In the genomic region with DNA sequence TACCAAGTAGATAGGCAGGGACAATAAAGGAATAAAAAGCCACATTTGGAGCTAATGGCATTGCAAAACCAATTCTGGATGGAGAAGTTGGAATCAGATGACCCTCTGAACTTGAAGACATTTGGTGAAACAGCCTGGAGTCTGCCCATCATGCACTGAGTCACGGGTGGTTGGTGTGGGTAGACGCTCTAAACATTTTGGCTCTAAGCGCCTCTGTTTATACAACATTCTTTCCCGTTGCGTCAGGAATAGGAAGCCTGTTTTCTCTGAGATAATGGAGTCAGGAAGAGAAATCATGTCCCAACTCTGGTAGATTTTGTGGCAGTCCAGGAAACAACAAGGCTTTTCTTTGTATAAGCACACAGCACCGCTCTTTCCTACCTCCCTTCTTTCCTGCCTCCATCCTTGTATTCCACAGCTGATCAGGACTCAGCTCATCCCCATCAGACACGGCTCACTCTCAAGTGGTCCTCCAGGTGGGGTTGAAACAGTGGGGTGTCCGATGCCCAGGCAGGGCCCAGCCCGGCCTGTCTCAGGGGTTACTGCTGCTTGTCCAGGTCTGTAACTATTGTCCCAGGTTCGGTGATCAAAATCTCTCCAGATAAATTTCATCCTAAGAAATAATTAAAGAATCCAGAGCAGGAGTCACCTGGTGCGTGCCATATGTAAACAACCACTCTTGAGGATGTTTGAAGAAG, we compare ENCODE assay signal across 10 cellular contexts. TPM values are rescaled to one million over a fixed set of nuclear protein-coding genes. Genes with fewer than 3 reads are reported as not detected.
DNase-seq lines count a peak whose midpoint lies in the region; ATAC-seq, FAIRE-seq and TF ChIP-seq lines count a peak whose summit lies in the region.
"Had no signal": no experiment of that assay in that cellular context is flagged by ENCODE, and none has a peak within 500 bp of the region (broad histone marks: within the 10 kb centered on the region; RNA-seq: fewer than 3 reads in every experiment).

No MANE protein-coding gene starts in this region.

- no peaks in the 10 kb centered on the region for H3K9me3 ChIP-seq in kidney (ENCODE audit: control insufficient read depth in 1 of 2, low read length in 2 of 2)
- H3K9me3 ChIP-seq in subcutaneous abdominal adipose tissue (ENCODE audit: control insufficient read depth in 5 of 5, low read length in 5 of 5): no peaks in the 10 kb centered on the region

- H3K27me3 ChIP-seq in subcutaneous abdominal adipose tissue (ENCODE audit: control insufficient read depth in 5 of 5, insufficient read depth in 4 of 5, low read length in 5 of 5): no peaks in the 10 kb centered on the region

- no peaks in the 10 kb centered on the region for H3K9me3 Mint-ChIP-seq in activated CD4-positive, alpha-beta T cell treated with anti-CD3 and anti-CD28 coated beads for 36 hours (ENCODE audit: low read depth)
- H3K9me3 Mint-ChIP-seq in naive thymus-derived CD8-positive, alpha-beta T cell: no peaks in the 10 kb centered on the region
- H3K9me3 Mint-ChIP-seq: T-helper 1 cell treated with Interleukin-12 subunit alpha and Interleukin-12 subunit beta and Interleukin-4 antibody, amounts not matched to agents 30 μg/mL and 1 μg/mL, for 36 hours had no signal

- no peaks in the 10 kb centered on the region for H3K36me3 ChIP-seq in kidney (ENCODE audit: control insufficient read depth in 1 of 2, insufficient read depth in 2 of 2, low read length in 2 of 2)
- H3K36me3 ChIP-seq in subcutaneous abdominal adipose tissue (ENCODE audit: control insufficient read depth in 5 of 5, insufficient read depth in 5 of 5, low read length in 5 of 5): peaks cover 0 to 3% (median 0%) of the 10 kb centered on the region in 5 donors

- no peaks in the 10 kb centered on the region for H3K4me1 Mint-ChIP-seq in activated CD4-positive, alpha-beta T cell treated with anti-CD3 and anti-CD28 coated beads for 36 hours
- peaks cover 0 to 6% (median under 1%) of the 10 kb centered on the region in 4 donors for H3K4me1 Mint-ChIP-seq in naive thymus-derived CD8-positive, alpha-beta T cell

- H3K4me1 ChIP-seq in kidney (ENCODE audit: control insufficient read depth in 1 of 2, insufficient read depth in 1 of 2, low read depth in 1 of 2, low read length in 2 of 2): no peaks in the 10 kb centered on the region
- peaks cover 0 to 36% (median 4%) of the 10 kb centered on the region in 5 donors for H3K4me1 ChIP-seq in subcutaneous abdominal adipose tissue (ENCODE audit: control insufficient read depth in 5 of 5, insufficient read depth in 5 of 5, low read length in 5 of 5)

- no peak for ATAC-seq in GM18858 (IDR thresholded peaks at IDR 0.05; ENCODE audit: unreplicated experiment)
- ATAC-seq in activated CD4-positive, alpha-beta T cell treated with anti-CD3 and anti-CD28 coated beads for 36 hours: no peak
- ATAC-seq in naive thymus-derived CD8-positive, alpha-beta T cell: no peak

- no peak overlapping the region for H3K4me3 Mint-ChIP-seq in activated CD4-positive, alpha-beta T cell treated with anti-CD3 and anti-CD28 coated beads for 36 hours
- no peak overlapping the region for H3K4me3 Mint-ChIP-seq in naive thymus-derived CD8-positive, alpha-beta T cell
- H3K4me3 Mint-ChIP-seq: T-helper 1 cell treated with Interleukin-12 subunit alpha and Interleukin-12 subunit beta and Interleukin-4 antibody, amounts not matched to agents 30 μg/mL and 1 μg/mL, for 36 hours had no signal

- CTCF ChIA-PET in activated CD4-positive, alpha-beta T cell treated with anti-CD3 and anti-CD28 coated beads for 36 hours (lab: Charles Lee): no interaction called here

- POLR2A ChIA-PET in activated CD4-positive, alpha-beta T cell treated with anti-CD3 and anti-CD28 coated beads for 36 hours (lab: Charles Lee): no interaction called here
- POLR2A ChIA-PET in naive thymus-derived CD8-positive, alpha-beta T cell (lab: Charles Lee): interaction anchor here (0.5 kb wide), 1 partner anchor 11 kb away, joined by 3 read pairs; no protein-coding TSS in a partner anchor

- H3K27me3 Mint-ChIP-seq in activated CD4-positive, alpha-beta T cell treated with anti-CD3 and anti-CD28 coated beads for 36 hours: no peaks in the 10 kb centered on the region
- H3K27me3 Mint-ChIP-seq in naive thymus-derived CD8-positive, alpha-beta T cell: peaks cover 0 to 3% (median 1%) of the 10 kb centered on the region in 5 donors

- no peak for FAIRE-seq in kidney (lab: Jason Lieb, UNC)

- peak; percentile 88 for DNase-seq in HT1080 (ENCODE audit: low read depth)
- peak; percentile 96 for DNase-seq in cardiac fibroblast (ENCODE audit: low read depth in 2 of 2)
- no peak for DNase-seq in kidney
- DNase-seq in activated CD4-positive, alpha-beta T cell treated with anti-CD3 and anti-CD28 coated beads for 36 hours: no peak
- DNase-seq in naive thymus-derived CD8-positive, alpha-beta T cell: no peak
- DNase-seq in NCI-H524 (lab: John Stamatoyannopoulos, UW): no peak
- DNase-seq: effector CD8-positive, alpha-beta T cell had no signal

- peak overlapping the region; percentile 49 to 51 for H3K27ac ChIP-seq in kidney (ENCODE audit: low read depth in 2 of 2, low read length in 2 of 2)
- peak overlapping the region; percentile 75 for H3K27ac ChIP-seq in subcutaneous abdominal adipose tissue (ENCODE audit: low read depth, low read length)

- H3K36me3 Mint-ChIP-seq in activated CD4-positive, alpha-beta T cell treated with anti-CD3 and anti-CD28 coated beads for 36 hours (ENCODE audit: low read depth): peaks cover 1% of the 10 kb centered on the region
- H3K36me3 Mint-ChIP-seq in naive thymus-derived CD8-positive, alpha-beta T cell: peaks cover 0 to 4% (median 0%) of the 10 kb centered on the region in 3 donors

- no peak overlapping the region for H3K4me3 ChIP-seq in cardiac fibroblast (replicated peaks in 1 of 2; ENCODE audit: low read depth in 2 of 2, low read length in 2 of 2)
- no peak overlapping the region for H3K4me3 ChIP-seq in kidney (ENCODE audit: low read length in 2 of 2)
- H3K4me3 ChIP-seq in subcutaneous abdominal adipose tissue (ENCODE audit: low read depth in 1 of 5, low read length in 5 of 5): no peak overlapping the region

- no peak overlapping the region for H3K9ac ChIP-seq in kidney (ENCODE audit: low read length in 2 of 2)
- H3K9ac ChIP-seq in subcutaneous abdominal adipose tissue (ENCODE audit: low read length in 5 of 5): peak overlapping the region in 1 of 5 donors; percentile 46

- intact Hi-C loops in kidney (cut with DNase I): no loop called here
- intact Hi-C loops in activated CD4-positive, alpha-beta T cell treated with anti-CD3 and anti-CD28 coated beads for 36 hours (cut with DNase I, micrococcal nuclease): no loop called here

- no peak for TF ChIP-seq CTCF in cardiac fibroblast (IDR thresholded peaks at IDR 0.05; ENCODE audit: low read depth, low read length)
- no peak for TF ChIP-seq CTCF in kidney (IDR thresholded peaks at IDR 0.05; ENCODE audit: borderline replicate concordance, extremely low read depth, insufficient read depth)

- H3K27ac Mint-ChIP-seq in activated CD4-positive, alpha-beta T cell treated with anti-CD3 and anti-CD28 coated beads for 36 hours: no peak overlapping the region
- no peak overlapping the region for H3K27ac Mint-ChIP-seq in naive thymus-derived CD8-positive, alpha-beta T cell
- H3K27ac Mint-ChIP-seq: T-helper 1 cell treated with Interleukin-12 subunit alpha and Interleukin-12 subunit beta and Interleukin-4 antibody, amounts not matched to agents 30 μg/mL and 1 μg/mL, for 36 hours had no signal

RNA-seq across cellular contexts. Expression of a gene that starts 12.1 kb away (rescaled TPM):
- total RNA-seq in HT1080 (2014; rRNA removed; shearing (Covaris generic)): 0.07 and 0.19 TPM in 2 replicates
- polyA plus RNA-seq in HT1080 (2015; cell fraction: cytosol; rRNA removed): 0.14 TPM in 2 replicates
- polyA plus RNA-seq in HT1080 (2015; cell fraction: nucleus; rRNA removed): 0.17 and 0.23 TPM in 2 replicates
- 1.9 TPM for total RNA-seq in kidney
- not detected for polyA plus RNA-seq in kidney (ENCODE audit: insufficient read depth, low read depth, low replicate concordance)
- under 1 TPM; 0.30 to 0.41 TPM for total RNA-seq in activated CD4-positive, alpha-beta T cell treated with anti-CD3 and anti-CD28 coated beads for 36 hours
- total RNA-seq in naive thymus-derived CD8-positive, alpha-beta T cell: under 1 TPM; 0.33 to 0.42 TPM
- under 1 TPM; 0.11 to 0.38 (median 0.23) TPM for polyA plus RNA-seq in naive thymus-derived CD8-positive, alpha-beta T cell

RNA-seq across cellular contexts. Expression of a gene that starts 28.5 kb away (rescaled TPM):
- 3.2 and 5.8 TPM in 2 replicates for total RNA-seq in HT1080 (2014; rRNA removed; shearing (Covaris generic))
- polyA plus RNA-seq in HT1080 (2015; cell fraction: cytosol; rRNA removed): 9.1 and 11.5 TPM in 2 replicates
- 9.3 and 10.4 TPM in 2 replicates for polyA plus RNA-seq in HT1080 (2015; cell fraction: nucleus; rRNA removed)
- 61.2 TPM for total RNA-seq in kidney
- 12.3 TPM for polyA plus RNA-seq in kidney (ENCODE audit: insufficient read depth, low read depth, low replicate concordance)
- total RNA-seq in activated CD4-positive, alpha-beta T cell treated with anti-CD3 and anti-CD28 coated beads for 36 hours: 10 to 100 TPM in 1 of 2 experiments, 1 to 10 TPM in 1; 9.3 to 10.9 TPM
- 10 to 100 TPM; 13.5 to 13.6 TPM for total RNA-seq in naive thymus-derived CD8-positive, alpha-beta T cell
- 1 to 10 TPM; 2.1 to 4.8 (median 3.2) TPM for polyA plus RNA-seq in naive thymus-derived CD8-positive, alpha-beta T cell

Comparison
In these comparisons a context has a peak if more than half of its experiments do, and no peak if none do; other contexts are left out.
1. DNase-seq: peak in HT1080 (single experiment) and cardiac fibroblast (2 of 2); none in kidney (single experiment), activated CD4-positive, alpha-beta T cell treated with anti-CD3 and anti-CD28 coated beads for 36 hours (single experiment), naive thymus-derived CD8-positive, alpha-beta T cell (0 of 10) and NCI-H524 (0 of 2).